8 cellular contexts compared by ENCODE assay signal in genomic region chr1:159891275-159892157, GRCh38. TPM values are rescaled to one million over a fixed set of nuclear protein-coding genes. Genes with fewer than 3 reads are reported as not detected.
DNase-seq lines count a peak whose midpoint lies in the region; ATAC-seq and TF ChIP-seq lines count a peak whose summit lies in the region.

No MANE protein-coding gene starts in this region.

- H3K4me1 ChIP-seq in neutrophil (ENCODE audit: control insufficient read depth in 1 of 2, insufficient read depth in 1 of 2, low read depth in 1 of 2, low read length in 1 of 2) = peaks cover 43 to 60% of the 10 kb centered on the region in 2 experiments

- H3K4me3 ChIP-seq in neutrophil (ENCODE audit: low read depth in 1 of 2, low read length in 1 of 2) = no peak overlapping the region

- no peak overlapping the region for H3K4me3 Mint-ChIP-seq in activated T-cell treated with anti-CD3 and anti-CD28 coated beads, Interleukin-2, amount 50 U/mL, for 72 hours

- H3K27me3 ChIP-seq in neutrophil = no peaks in the 10 kb centered on the region

- H3K36me3 ChIP-seq in neutrophil = no peaks in the 10 kb centered on the region

- no peaks in the 10 kb centered on the region for H3K9me3 ChIP-seq in neutrophil

- H3K27ac Mint-ChIP-seq in activated T-cell treated with anti-CD3 and anti-CD28 coated beads, Interleukin-2, amount 50 U/mL, for 72 hours = peak overlapping the region; percentile 21

- TF ChIP-seq CTCF in LNCAP (IDR thresholded peaks at IDR 0.05) = peak; percentile 100
- TF ChIP-seq CTCF in neutrophil (IDR thresholded peaks at IDR 0.05) = peak; percentile 98

- H3K4me1 Mint-ChIP-seq in activated T-cell treated with anti-CD3 and anti-CD28 coated beads, Interleukin-2, amount 50 U/mL, for 72 hours (ENCODE audit: low read depth) = peaks cover 11% of the 10 kb centered on the region

- no peaks in the 10 kb centered on the region for H3K27me3 Mint-ChIP-seq in activated T-cell treated with anti-CD3 and anti-CD28 coated beads, Interleukin-2, amount 50 U/mL, for 72 hours (ENCODE audit: low read depth)

- DNase-seq in DMS 273 (lab: John Stamatoyannopoulos, UW; ENCODE audit: unreplicated experiment) = peak; percentile 94
- peak; percentile 92 for DNase-seq in RKO (ENCODE audit: low spot score)
- peak; percentile 83 to 84 for DNase-seq in activated T-cell treated with anti-CD3 and anti-CD28 coated beads, Interleukin-2, amount 50 U/mL, for 72 hours
- DNase-seq in fibroblast of peridontal ligament (ENCODE audit: extremely low read depth) = peak; percentile 90
- DNase-seq in stromal cell of bone marrow (ENCODE audit: low read depth) = peak; percentile 76

- no peaks in the 10 kb centered on the region for H3K9me3 Mint-ChIP-seq in activated T-cell treated with anti-CD3 and anti-CD28 coated beads, Interleukin-2, amount 50 U/mL, for 72 hours

- H3K27ac ChIP-seq in neutrophil = peak overlapping the region; percentile 59

- ATAC-seq in GM21576 (IDR thresholded peaks at IDR 0.05; ENCODE audit: unreplicated experiment) = peak; percentile 56
- peak; percentile 97 to 99 for ATAC-seq in activated T-cell treated with anti-CD3 and anti-CD28 coated beads, Interleukin-2, amount 50 U/mL, for 72 hours (replicated peaks in 1 of 2)

- H3K36me3 Mint-ChIP-seq in activated T-cell treated with anti-CD3 and anti-CD28 coated beads, Interleukin-2, amount 50 U/mL, for 72 hours (ENCODE audit: insufficient read depth in 2 of 2) = no peaks in the 10 kb centered on the region

RNA-seq across cellular contexts. Expression of gene CFAP45, which starts 8.4 kb away (rescaled TPM):
- 1 to 10 TPM; 2.0 to 2.8 TPM for total RNA-seq in activated T-cell treated with anti-CD3 and anti-CD28 coated beads, Interleukin-2, amount 50 U/mL, for 72 hours

RNA-seq across cellular contexts. Expression of gene VSIG8, which starts 29.1 kb away (rescaled TPM):
- not detected for total RNA-seq in activated T-cell treated with anti-CD3 and anti-CD28 coated beads, Interleukin-2, amount 50 U/mL, for 72 hours

RNA-seq across cellular contexts. Expression of gene TAGLN2, which starts 33.8 kb away (rescaled TPM):
- total RNA-seq in activated T-cell treated with anti-CD3 and anti-CD28 coated beads, Interleukin-2, amount 50 U/mL, for 72 hours = 100 to 1,000 TPM; 378 to 431 TPM

RNA-seq across cellular contexts. Expression of gene IGSF9, which starts 53.9 kb away (rescaled TPM):
- total RNA-seq in activated T-cell treated with anti-CD3 and anti-CD28 coated beads, Interleukin-2, amount 50 U/mL, for 72 hours = under 1 TPM; 0.12 TPM
